Comparison of ENCODE assay signal across 10 cellular contexts in genomic region chr9:110099236-110099741, GRCh38.
A peak's percentile ranks its signal among the peaks of the same experiment; 100 is the strongest.
DNase-seq lines count a peak whose midpoint lies in the region; ATAC-seq and TF ChIP-seq lines count a peak whose summit lies in the region.
"Had no signal": no experiment of that assay in that cellular context is flagged by ENCODE, and none has a peak within 500 bp of the region (broad histone marks: within the 10 kb centered on the region; RNA-seq: fewer than 3 reads in every experiment).

No MANE protein-coding gene starts in this region.

- CTCF ChIA-PET in MCF 10A (lab: Yijun Ruan, JAX): interaction anchor here (0.6 to 1.5 kb wide), 10 partner anchors 9 to 1149 kb away, joined by 3 to 8 read pairs (median 3); no protein-coding TSS in a partner anchor

- peak overlapping the region in 1 of 2 donors; percentile 0 for H3K27ac ChIP-seq in breast epithelium
- peak overlapping the region; percentile 54 for H3K27ac ChIP-seq in RWPE2 (ENCODE audit: poor library complexity, severe bottlenecking)
- H3K27ac ChIP-seq in heart left ventricle: peak overlapping the region in 3 of 12 donors; percentile 1 to 48 (median 2)
- H3K27ac ChIP-seq in aorta (ENCODE audit: low read depth in 1 of 2, low read length in 2 of 2): peak overlapping the region in 1 of 2 donors; percentile 36
- no peak overlapping the region for H3K27ac ChIP-seq in colonic mucosa
- H3K27ac ChIP-seq: C4-2B had no signal

- no peaks in the 10 kb centered on the region for H3K27me3 ChIP-seq in breast epithelium
- H3K27me3 ChIP-seq in RWPE2 (ENCODE audit: insufficient read depth, poor library complexity, severe bottlenecking): no peaks in the 10 kb centered on the region
- no peaks in the 10 kb centered on the region for H3K27me3 ChIP-seq in heart left ventricle
- H3K27me3 ChIP-seq in aorta (ENCODE audit: control insufficient read depth in 1 of 2, insufficient read depth in 2 of 2, low read length in 1 of 2): no peaks in the 10 kb centered on the region
- H3K27me3 ChIP-seq in colonic mucosa: no peaks in the 10 kb centered on the region

- no peaks in the 10 kb centered on the region for H3K9me3 Mint-ChIP-seq in MCF 10A (ENCODE audit: unreplicated experiment)

- H3K9me3 ChIP-seq in breast epithelium: no peaks in the 10 kb centered on the region
- H3K9me3 ChIP-seq in RWPE2 (ENCODE audit: severe bottlenecking): no peaks in the 10 kb centered on the region
- no peaks in the 10 kb centered on the region for H3K9me3 ChIP-seq in heart left ventricle
- no peaks in the 10 kb centered on the region for H3K9me3 ChIP-seq in aorta (ENCODE audit: control insufficient read depth, low read length)
- no peaks in the 10 kb centered on the region for H3K9me3 ChIP-seq in colonic mucosa

- peaks cover 18% of the 10 kb centered on the region for H3K36me3 Mint-ChIP-seq in MCF 10A (ENCODE audit: insufficient read depth, unreplicated experiment)

- ATAC-seq in RWPE2 (ENCODE audit: low read depth): peak; percentile 79
- ATAC-seq in heart left ventricle: peak in 3 of 4 donors; percentile 14 to 65 (median 41)
- peak; percentile 51 for ATAC-seq in aorta (ENCODE audit: low FRiP score)

- intact Hi-C loops in MCF 10A (cut with micrococcal nuclease) (no loop called here), breast epithelium (cut with DNase I; ENCODE audit: low total_unique reads) (no loop called here), heart left ventricle (cut with DNase I) (no loop called here), aorta (cut with DNase I) (no loop called here), colonic mucosa (cut with DNase I) (no loop called here)

- no peak overlapping the region for H3K4me3 Mint-ChIP-seq in MCF 10A (ENCODE audit: unreplicated experiment)

- no peaks in the 10 kb centered on the region for H3K36me3 ChIP-seq in breast epithelium
- H3K36me3 ChIP-seq in RWPE2 (ENCODE audit: low read depth): peaks cover 40% of the 10 kb centered on the region
- H3K36me3 ChIP-seq in heart left ventricle: peaks cover 0 to 4% (median 0%) of the 10 kb centered on the region in 9 donors
- H3K36me3 ChIP-seq in aorta (ENCODE audit: control insufficient read depth in 1 of 2, insufficient read depth in 2 of 2, low read length in 1 of 2): peaks cover 0 to 3% of the 10 kb centered on the region in 2 donors
- no peaks in the 10 kb centered on the region for H3K36me3 ChIP-seq in colonic mucosa

- H3K27ac Mint-ChIP-seq in MCF 10A (ENCODE audit: low read depth, unreplicated experiment): peak overlapping the region; percentile 0

- no peak for TF ChIP-seq CTCF in MCF 10A (IDR thresholded peaks at IDR 0.05; ENCODE audit: unreplicated experiment)
- no peak for TF ChIP-seq CTCF in breast epithelium (IDR thresholded peaks at IDR 0.05)
- peak; percentile 11 for TF ChIP-seq CTCF in RWPE2 (IDR thresholded peaks at IDR 0.05; ENCODE audit: poor library complexity, severe bottlenecking)
- no peak for TF ChIP-seq CTCF in heart left ventricle (IDR thresholded peaks at IDR 0.05)
- TF ChIP-seq CTCF in colonic mucosa (IDR thresholded peaks at IDR 0.05): no peak

- TF ChIP-seq POLR2A in breast epithelium (IDR thresholded peaks at IDR 0.05) (no peak), heart left ventricle (IDR thresholded peaks at IDR 0.05) (no peak)

- WGBS in heart left ventricle, 4 donors: 32 to 42% (median 35%) methylated on average over 3 of the region's 3 CpGs
- 5 to 8% methylated on average over 3 of the region's 3 CpGs for whole genome bisulfite sequencing in aorta, 2 donors

- peaks cover 24% of the 10 kb centered on the region for H3K4me1 Mint-ChIP-seq in MCF 10A (ENCODE audit: insufficient read depth, unreplicated experiment)

- DNase-seq in MCF 10A (ENCODE audit: unreplicated experiment) (peak; percentile 92), breast epithelium (ENCODE audit: low spot score in 2 of 2) (no peak), RWPE2 (ENCODE audit: low spot score) (no peak), heart left ventricle (no peak), aorta (no peak), colonic mucosa (no peak), ACHN (no peak), GM19240 (ENCODE audit: insufficient read length, low spot score) (no peak)
- DNase-seq: stimulated activated CD4-positive, alpha-beta T cell treated with anti-CD3 and anti-CD28 coated beads, Interleukin-2, amount 100 ng/mL, for 24 hours had no signal

- H3K4me3 ChIP-seq in breast epithelium (no peak overlapping the region), RWPE2 (ENCODE audit: severe bottlenecking) (no peak overlapping the region), heart left ventricle (no peak overlapping the region), aorta (ENCODE audit: low read length in 2 of 2) (no peak overlapping the region), colonic mucosa (no peak overlapping the region)

- H3K27me3 Mint-ChIP-seq in MCF 10A (ENCODE audit: insufficient read depth, unreplicated experiment): no peaks in the 10 kb centered on the region

- BruUV-seq in MCF 10A (replicated peaks; lab: Mats Ljungman, UMichigan): no TSS peak

- H3K4me1 ChIP-seq in breast epithelium (no peaks in the 10 kb centered on the region), RWPE2 (ENCODE audit: insufficient read depth, poor library complexity, severe bottlenecking) (peaks cover 39% of the 10 kb centered on the region), heart left ventricle (peaks cover 4 to 84% (median 73%) of the 10 kb centered on the region in 12 donors), aorta (ENCODE audit: control insufficient read depth in 1 of 2, insufficient read depth in 2 of 2, low read length in 2 of 2) (peaks cover 15% of the 10 kb centered on the region in 2 donors), colonic mucosa (no peaks in the 10 kb centered on the region)

- POLR2A ChIA-PET in MCF 10A (lab: Yijun Ruan, JAX): interaction anchor here (1.2 to 2.2 kb wide), 4 partner anchors 9 to 16 kb away, joined by 3 to 9 read pairs (median 5); no protein-coding TSS in a partner anchor

- in situ Hi-C loops in ACHN (cut with HindIII; ENCODE audit: low pct_ligation_motif_present, low pct_unique_long_range_greater_than_20kb, low sequenced_read_pairs): no loop called here

- H3K9ac ChIP-seq in colonic mucosa (ENCODE audit: low read depth in 2 of 2, low read length in 2 of 2): no peak overlapping the region
